In the genomic region with DNA sequence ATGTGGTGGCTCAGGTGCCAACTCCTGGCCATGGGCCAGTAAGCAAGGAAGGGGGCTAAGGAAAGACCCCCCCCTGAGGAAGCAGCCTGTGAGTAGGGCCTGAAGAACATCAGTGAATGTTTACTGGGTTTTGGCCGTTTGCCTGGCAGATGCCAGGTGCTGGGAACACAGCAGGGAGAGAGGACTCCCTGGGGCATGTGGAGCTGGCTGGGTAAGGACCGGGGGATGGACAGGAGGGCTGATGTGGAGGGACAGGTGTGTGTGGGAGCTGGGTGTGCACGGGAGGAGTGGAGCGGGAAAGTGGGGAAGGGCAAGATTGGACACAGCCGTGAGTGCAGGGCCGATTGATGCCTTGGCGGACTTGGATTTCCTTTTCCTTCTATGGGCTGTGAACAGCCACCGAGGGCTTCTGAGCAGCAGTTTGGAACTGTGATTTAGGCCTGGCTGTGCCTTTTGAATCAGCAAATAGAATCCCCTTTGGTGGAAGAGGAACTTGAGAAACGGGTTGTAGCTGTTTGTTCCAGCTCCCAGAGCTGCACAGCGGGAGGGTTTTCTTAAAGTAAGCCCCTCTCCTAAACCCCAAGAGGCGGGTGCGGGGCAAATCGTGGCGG, we compare ENCODE assay signal across 11 cellular contexts. TPM values are rescaled to one million over a fixed set of nuclear protein-coding genes. Genes with fewer than 3 reads are reported as not detected.
DNase-seq lines count a peak whose midpoint lies in the region; ATAC-seq and TF ChIP-seq lines count a peak whose summit lies in the region.
"Had no signal": no experiment of that assay in that cellular context is flagged by ENCODE, and none has a peak within 500 bp of the region (broad histone marks: within the 10 kb centered on the region; RNA-seq: fewer than 3 reads in every experiment).

No MANE protein-coding gene starts in this region.

- H3K79me2 ChIP-seq in Karpas-422 (ENCODE audit: low read length) = no peaks in the 10 kb centered on the region

- ATAC-seq in gastrocnemius medialis (peak; percentile 25 to 38), HG02981 (IDR thresholded peaks at IDR 0.05; ENCODE audit: unreplicated experiment) (no peak)

- DNase-seq in GM20000 (ENCODE audit: low spot score) (peak; percentile 53), NCI-H2171 (lab: John Stamatoyannopoulos, UW) (peak; percentile 99), esophagus muscularis mucosa (ENCODE audit: extremely low spot score) (no peak), gastrocnemius medialis (no peak), OCI-M2 (lab: John Stamatoyannopoulos, UW; ENCODE audit: unreplicated experiment) (no peak), Karpas-422 (no peak)
- no peak for DNase-seq in stimulated activated CD4-positive, alpha-beta T cell treated with anti-CD3 and anti-CD28 coated beads, Interleukin-4, amount 100 ng/mL, for 1 hour
- DNase-seq: activated T-cell treated with anti-CD3 and anti-CD28 coated beads, Interleukin-2, amount 50 U/mL, for 1 hour; stimulated activated CD4-positive, alpha-beta T cell treated with anti-CD3 and anti-CD28 coated beads, Interleukin-2, amount 100 ng/mL, for 24 hours had no signal

- TF ChIP-seq POLR2A in esophagus muscularis mucosa (IDR thresholded peaks at IDR 0.05; ENCODE audit: low read depth) (no peak), gastrocnemius medialis (IDR thresholded peaks at IDR 0.05) (no peak)

- in situ Hi-C loops in gastrocnemius medialis (cut with MboI; ENCODE audit: low sequenced_read_pairs in 4 of 4) = no loop called here

- H3K4me2 ChIP-seq in Karpas-422 (ENCODE audit: low read depth, low read length, poor library complexity, severe bottlenecking) = no peak overlapping the region

- intact Hi-C loops in esophagus muscularis mucosa (cut with DNase I) (no loop called here), gastrocnemius medialis (cut with DNase I; ENCODE audit: low total_unique reads) (no loop called here)

- H3K27me3 ChIP-seq in esophagus muscularis mucosa = peaks cover 0 to 15% (median 0%) of the 10 kb centered on the region in 4 donors
- H3K27me3 ChIP-seq in gastrocnemius medialis = peaks cover 63 to 79% (median 75%) of the 10 kb centered on the region in 3 donors
- H3K27me3 ChIP-seq in Karpas-422 (ENCODE audit: low read length) = no peaks in the 10 kb centered on the region

- TF ChIP-seq CTCF in GM20000 (IDR thresholded peaks at IDR 0.05; ENCODE audit: extremely low read depth, missing control alignments) (no peak), esophagus muscularis mucosa (IDR thresholded peaks at IDR 0.05) (no peak), gastrocnemius medialis (IDR thresholded peaks at IDR 0.05 in 4 of 5, conservative IDR thresholded peaks at IDR 0.05 in 1 of 5) (no peak)

- no peak for TF ChIP-seq EP300 in esophagus muscularis mucosa (IDR thresholded peaks at IDR 0.05)

- H3K9me3 ChIP-seq in esophagus muscularis mucosa = no peaks in the 10 kb centered on the region
- no peaks in the 10 kb centered on the region for H3K9me3 ChIP-seq in gastrocnemius medialis
- H3K9me3 ChIP-seq in Karpas-422 (ENCODE audit: low read length) = no peaks in the 10 kb centered on the region

- H2AFZ ChIP-seq in Karpas-422 (ENCODE audit: low read length) = no peak overlapping the region

- no peaks in the 10 kb centered on the region for H3K9me2 ChIP-seq in Karpas-422 (replicated peaks; ENCODE audit: insufficient read depth, low read length)

- no peaks in the 10 kb centered on the region for H3K36me3 ChIP-seq in esophagus muscularis mucosa
- no peaks in the 10 kb centered on the region for H3K36me3 ChIP-seq in gastrocnemius medialis
- H3K36me3 ChIP-seq in Karpas-422 (ENCODE audit: insufficient read depth, low read length) = no peaks in the 10 kb centered on the region

- no peaks in the 10 kb centered on the region for H4K20me1 ChIP-seq in Karpas-422 (ENCODE audit: insufficient read depth, low read depth, low read length)

- H3K4me1 ChIP-seq in esophagus muscularis mucosa = peaks cover 6 to 77% (median 68%) of the 10 kb centered on the region in 4 donors
- peaks cover 6 to 7% of the 10 kb centered on the region in 2 donors for H3K4me1 ChIP-seq in gastrocnemius medialis
- no peaks in the 10 kb centered on the region for H3K4me1 ChIP-seq in Karpas-422 (ENCODE audit: low read length)

- 25% methylated on average over 14 of the region's 14 CpGs for WGBS in esophagus muscularis mucosa

- peak overlapping the region; percentile 80 to 87 (median 83) for H3K27ac ChIP-seq in esophagus muscularis mucosa (replicated peaks in 1 of 4)
- peak overlapping the region; percentile 51 to 73 (median 70) for H3K27ac ChIP-seq in gastrocnemius medialis
- no peak overlapping the region for H3K27ac ChIP-seq in Karpas-422 (ENCODE audit: low read length)
- H3K27ac ChIP-seq: HL-60 had no signal

- H3K4me3 ChIP-seq in esophagus muscularis mucosa = peak overlapping the region; percentile 29 to 41 (median 32)
- H3K4me3 ChIP-seq in gastrocnemius medialis = peak overlapping the region in 3 of 4 donors; percentile 2 to 15 (median 7)
- no peak overlapping the region for H3K4me3 ChIP-seq in Karpas-422 (ENCODE audit: low read length)

- no peak overlapping the region for H3K9ac ChIP-seq in Karpas-422 (ENCODE audit: low read length)

RNA-seq across cellular contexts. Expression of gene HMCN2, which starts 3.1 kb away (rescaled TPM):
- 10 to 100 TPM in 3 of 4 donors, 1 to 10 TPM in 1; 9.1 to 38.6 (median 12.5) TPM for total RNA-seq in esophagus muscularis mucosa
- 1 to 10 TPM; 1.9 to 8.5 (median 7.7) TPM for total RNA-seq in gastrocnemius medialis
- not detected in 2 replicates for total RNA-seq in Karpas-422 (2014; rRNA removed; shearing (Covaris generic); ENCODE audit: low replicate concordance)

Comparison
In these comparisons a context has a peak if more than half of its experiments do, and no peak if none do; other contexts are left out.
1. DNase-seq: peak in GM20000 (single experiment) and NCI-H2171 (single experiment); none in esophagus muscularis mucosa (single experiment), gastrocnemius medialis (0 of 2), OCI-M2 (single experiment), Karpas-422 (single experiment) and stimulated activated CD4-positive, alpha-beta T cell treated with anti-CD3 and anti-CD28 coated beads, Interleukin-4, amount 100 ng/mL, for 1 hour (single experiment).